8 cellular contexts compared by ENCODE assay signal in genomic region chr10:30435068-30435422, GRCh38. TPM values are rescaled to one million over a fixed set of nuclear protein-coding genes. Genes with fewer than 3 reads are reported as not detected.
DNase-seq lines count a peak whose midpoint lies in the region; ATAC-seq and TF ChIP-seq lines count a peak whose summit lies in the region.

No MANE protein-coding gene starts in this region.

- no peak for TF ChIP-seq POLR2A in breast epithelium (IDR thresholded peaks at IDR 0.05)

- H3K9me2 ChIP-seq in Loucy (replicated peaks; ENCODE audit: low read depth, low read length): no peaks in the 10 kb centered on the region

- H3K4me1 ChIP-seq in Loucy (ENCODE audit: insufficient read depth, low read length, poor library complexity, severe bottlenecking) (peaks cover 48% of the 10 kb centered on the region), breast epithelium (peaks cover 0 to 10% of the 10 kb centered on the region in 2 donors), left lung (peaks cover 21 to 69% of the 10 kb centered on the region in 2 donors)

- peaks cover 7% of the 10 kb centered on the region for H4K20me1 ChIP-seq in Loucy (ENCODE audit: insufficient read depth, low read length, poor library complexity, severe bottlenecking)

- TF ChIP-seq CTCF in Loucy (conservative IDR thresholded peaks at IDR 0.05; ENCODE audit: low read length): no peak
- no peak for TF ChIP-seq CTCF in breast epithelium (IDR thresholded peaks at IDR 0.05)
- TF ChIP-seq CTCF in left lung (IDR thresholded peaks at IDR 0.05): no peak
- TF ChIP-seq CTCF in GM20000 (IDR thresholded peaks at IDR 0.05; ENCODE audit: extremely low read depth, missing control alignments): no peak

- peaks cover 7% of the 10 kb centered on the region; the same call in 1 of the 2 replicates for H3F3A ChIP-seq in Loucy (ENCODE audit: low read depth)

- no peaks in the 10 kb centered on the region for H3K36me3 ChIP-seq in Loucy (ENCODE audit: insufficient read depth, low read length)
- no peaks in the 10 kb centered on the region for H3K36me3 ChIP-seq in breast epithelium
- H3K36me3 ChIP-seq in left lung: peaks cover 0 to 32% of the 10 kb centered on the region in 2 donors

- H3K9me3 ChIP-seq in Loucy (ENCODE audit: insufficient read depth, low read depth, low read length): no peaks in the 10 kb centered on the region
- H3K9me3 ChIP-seq in breast epithelium: no peaks in the 10 kb centered on the region
- H3K9me3 ChIP-seq in left lung: no peaks in the 10 kb centered on the region

- H3K4me3 ChIP-seq in Loucy (ENCODE audit: low read length, poor library complexity, severe bottlenecking) (peak overlapping the region; percentile 91), breast epithelium (peak overlapping the region; percentile 75 to 93 (median 90)), left lung (peak overlapping the region; percentile 82 to 96)

- H3K79me2 ChIP-seq in Loucy (ENCODE audit: insufficient read depth, low read length): peaks cover 47% of the 10 kb centered on the region

- peak overlapping the region; percentile 84 for H3K9ac ChIP-seq in Loucy (ENCODE audit: low read depth, low read length, poor library complexity, severe bottlenecking)

- no peak for ATAC-seq in left lung
- no peak for ATAC-seq in GM18870 (IDR thresholded peaks at IDR 0.05; ENCODE audit: unreplicated experiment)

- H3K27me3 ChIP-seq in Loucy (ENCODE audit: insufficient read depth, low read length, poor library complexity, severe bottlenecking) (peaks cover 5% of the 10 kb centered on the region), breast epithelium (no peaks in the 10 kb centered on the region), left lung (no peaks in the 10 kb centered on the region)

- intact Hi-C loops in breast epithelium (cut with DNase I; ENCODE audit: low total_unique reads): no loop called here
- intact Hi-C loops in left lung (cut with DNase I): no loop called here

- peak; percentile 25 for DNase-seq in AG20443 (ENCODE audit: low spot score)
- peak; percentile 55 to 61 for DNase-seq in breast epithelium (ENCODE audit: low spot score in 2 of 2)
- DNase-seq in left lung: peak in 1 of 2 donors; percentile 65
- DNase-seq in GM20000 (ENCODE audit: low spot score): no peak
- DNase-seq in activated CD4-positive, CD25-positive, alpha-beta regulatory T cell treated with anti-CD3 and anti-CD28 coated beads, Interleukin-2, amount 50 U/mL, for 72 hours: no peak

- H2AFZ ChIP-seq in Loucy (ENCODE audit: low read length): no peak overlapping the region

- H3K27ac ChIP-seq in breast epithelium: peak overlapping the region; percentile 98 to 100
- H3K27ac ChIP-seq in left lung: peak overlapping the region; percentile 100
- H3K27ac ChIP-seq in temporal lobe (ENCODE audit: low read depth, low read length): peak overlapping the region; percentile 71

- H3K4me2 ChIP-seq in Loucy (ENCODE audit: low read depth, low read length, poor library complexity, severe bottlenecking): peak overlapping the region; percentile 83

RNA-seq across cellular contexts. Expression of gene MAP3K8, which starts 1.1 kb away (rescaled TPM):
- 10 to 100 TPM; 34.4 to 45.9 (median 40.2) TPM for total RNA-seq in breast epithelium
- total RNA-seq in left lung: 10 to 100 TPM; 25.2 to 57.3 TPM
- 4.2 TPM for total RNA-seq in temporal lobe

Comparison
In these comparisons a context has a peak if more than half of its experiments do, and no peak if none do; other contexts are left out.
1. DNase-seq: peak in AG20443 (single experiment) and breast epithelium (2 of 2); none in GM20000 (single experiment) and activated CD4-positive, CD25-positive, alpha-beta regulatory T cell treated with anti-CD3 and anti-CD28 coated beads, Interleukin-2, amount 50 U/mL, for 72 hours (single experiment).
2. Peak in every context shown above with its lines, with median percentiles within 50 percentile points of each other: H3K4me3 ChIP-seq and H3K27ac ChIP-seq.